ENCODE assay signal across 20 cellular contexts in genomic region chr18:41604964-41605363, GRCh38.
A peak's percentile ranks its signal among the peaks of the same experiment; 100 is the strongest.
DNase-seq lines count a peak whose midpoint lies in the region; ATAC-seq and TF ChIP-seq lines count a peak whose summit lies in the region.
"Had no signal": no experiment of that assay in that cellular context is flagged by ENCODE, and none has a peak within 500 bp of the region (broad histone marks: within the 10 kb centered on the region; RNA-seq: fewer than 3 reads in every experiment).

No MANE protein-coding gene starts in this region.

- H3K9me3 ChIP-seq in SK-N-SH (no peaks in the 10 kb centered on the region), cardiac muscle cell (ENCODE audit: low read depth) (no peaks in the 10 kb centered on the region), left ventricle myocardium inferior (replicated peaks) (no peaks in the 10 kb centered on the region)
- H3K9me3 ChIP-seq: BLaER1 had no signal

- H3K27ac ChIP-seq in SK-N-SH (ENCODE audit: low read depth in 2 of 2, low read length in 1 of 2), result no peak overlapping the region
- H3K27ac ChIP-seq in cardiac muscle cell, result peak overlapping the region; percentile 77
- H3K27ac ChIP-seq in left ventricle myocardium inferior (replicated peaks), result no peak overlapping the region
- H3K27ac ChIP-seq: 22Rv1, BLaER1, C4-2B, GM23248 had no signal

- intact Hi-C loops in left ventricle myocardium inferior (cut with micrococcal nuclease), result no loop called here

- TF ChIP-seq RAD21 in SK-N-SH (IDR thresholded peaks at IDR 0.05; ENCODE audit: low read length), result no peak

- H3K4me1 ChIP-seq in SK-N-SH (ENCODE audit: control insufficient read depth in 1 of 2, insufficient read depth in 2 of 2, low read depth in 1 of 2, low read length in 1 of 2), result no peaks in the 10 kb centered on the region
- H3K4me1 ChIP-seq in cardiac muscle cell (ENCODE audit: low read depth), result peaks cover 12% of the 10 kb centered on the region
- H3K4me1 ChIP-seq in left ventricle myocardium inferior, result no peaks in the 10 kb centered on the region
- H3K4me1 ChIP-seq: BLaER1 had no signal

- H3K9me2 ChIP-seq in SK-N-SH, result no peaks in the 10 kb centered on the region

- no peak overlapping the region for H3K9ac ChIP-seq in SK-N-SH
- H3K9ac ChIP-seq: BLaER1, GM23248 had no signal

- no peaks in the 10 kb centered on the region for H3K79me2 ChIP-seq in SK-N-SH (ENCODE audit: insufficient read depth)

- no peak for ATAC-seq in SK-N-SH treated with all-trans-retinoic acid at 6 μM for 48 hours
- ATAC-seq in GM18868 (IDR thresholded peaks at IDR 0.05; ENCODE audit: unreplicated experiment), result no peak

- no peaks in the 10 kb centered on the region for H3F3A ChIP-seq in SK-N-SH (replicated peaks; ENCODE audit: insufficient read depth)

- WGBS in SK-N-SH (ENCODE audit: low lambda C conversion rate), result 42% methylated on average over 5 of the region's 5 CpGs

- CTCF ChIA-PET in SK-N-SH (lab: Yijun Ruan, JAX), result interaction anchor here (1.4 kb wide), 1 partner anchor 16 kb away, joined by 3 read pairs; no protein-coding TSS in a partner anchor

- TF ChIP-seq CTCF in SK-N-SH (IDR thresholded peaks at IDR 0.05), result no peak
- no peak for TF ChIP-seq CTCF in cardiac muscle cell (IDR thresholded peaks at IDR 0.05; ENCODE audit: low read depth, low read length)
- TF ChIP-seq CTCF in left ventricle myocardium inferior (IDR thresholded peaks at IDR 0.05; ENCODE audit: borderline replicate concordance), result no peak

- no peak overlapping the region for H3K4me2 ChIP-seq in SK-N-SH
- H3K4me2 ChIP-seq: BLaER1 had no signal

- no peaks in the 10 kb centered on the region for H3K36me3 ChIP-seq in SK-N-SH (replicated peaks in 1 of 2; ENCODE audit: control insufficient read depth in 1 of 2, insufficient read depth in 2 of 2, low read length in 1 of 2)
- no peaks in the 10 kb centered on the region for H3K36me3 ChIP-seq in cardiac muscle cell
- H3K36me3 ChIP-seq in left ventricle myocardium inferior, result no peaks in the 10 kb centered on the region
- H3K36me3 ChIP-seq: BLaER1 had no signal

- POLR2A ChIA-PET in SK-N-SH (lab: Yijun Ruan, JAX), result no interaction called here

- no peaks in the 10 kb centered on the region for H3K27me3 ChIP-seq in SK-N-SH (ENCODE audit: insufficient read depth)
- no peaks in the 10 kb centered on the region for H3K27me3 ChIP-seq in cardiac muscle cell
- H3K27me3 ChIP-seq in left ventricle myocardium inferior (ENCODE audit: low read depth), result no peaks in the 10 kb centered on the region
- H3K27me3 ChIP-seq: BLaER1 had no signal

- H2AFZ ChIP-seq in SK-N-SH (ENCODE audit: low read depth), result no peak overlapping the region
- H2AFZ ChIP-seq: GM23248 had no signal

- no peaks in the 10 kb centered on the region for H4K20me1 ChIP-seq in SK-N-SH (ENCODE audit: insufficient read depth)
- H4K20me1 ChIP-seq: BLaER1 had no signal

- DNase-seq in SK-N-SH (no peak), cardiac muscle cell (ENCODE audit: low read depth in 1 of 2, low spot score in 1 of 2) (peak; percentile 40 to 63), left ventricle myocardium inferior (no peak), left kidney (ENCODE audit: low read depth, low spot score) (peak; percentile 6), putamen (ENCODE audit: low spot score) (no peak), NCI-H226 (no peak)
- DNase-seq: CD4-positive, CD25-positive, alpha-beta regulatory T cell; CD8-positive, alpha-beta memory T cell; DMS 273 treated with DMSO at 0.1 percent for 48 hours; DMS79; EL; GF-D8; GM23248; H7; HCEC 1CT had no signal

- TF ChIP-seq EP300 in SK-N-SH (IDR thresholded peaks at IDR 0.05; ENCODE audit: borderline replicate concordance in 1 of 2, low read depth in 1 of 2, low read length in 1 of 2), result no peak

- H3K4me3 ChIP-seq in SK-N-SH (ENCODE audit: low read depth in 2 of 2, low read length in 1 of 2) (no peak overlapping the region), cardiac muscle cell (no peak overlapping the region), left ventricle myocardium inferior (no peak overlapping the region)
- H3K4me3 ChIP-seq: BLaER1, GM23248 had no signal

TF ChIP-seq in SK-N-SH treated with all-trans-retinoic acid at 6 μM for 48 hours, 23 proteins besides CTCF, POLR2A, EP300 and RAD21:
- TF ChIP-seq GLIS3 (CRISPR knock-in tag; IDR thresholded peaks at IDR 0.05) (no peak), BACH2 (CRISPR knock-in tag; IDR thresholded peaks at IDR 0.05; ENCODE audit: borderline replicate concordance) (no peak), TOX (CRISPR knock-in tag; IDR thresholded peaks at IDR 0.05; ENCODE audit: borderline replicate concordance) (no peak), ISL1 (CRISPR knock-in tag; IDR thresholded peaks at IDR 0.05) (peak; percentile 51), SNAI2 (CRISPR knock-in tag; IDR thresholded peaks at IDR 0.05) (no peak; the same call in 1 of the 2 replicates), ESRRG (CRISPR knock-in tag; IDR thresholded peaks at IDR 0.05) (no peak)
- TF ChIP-seq, protein P1, sequence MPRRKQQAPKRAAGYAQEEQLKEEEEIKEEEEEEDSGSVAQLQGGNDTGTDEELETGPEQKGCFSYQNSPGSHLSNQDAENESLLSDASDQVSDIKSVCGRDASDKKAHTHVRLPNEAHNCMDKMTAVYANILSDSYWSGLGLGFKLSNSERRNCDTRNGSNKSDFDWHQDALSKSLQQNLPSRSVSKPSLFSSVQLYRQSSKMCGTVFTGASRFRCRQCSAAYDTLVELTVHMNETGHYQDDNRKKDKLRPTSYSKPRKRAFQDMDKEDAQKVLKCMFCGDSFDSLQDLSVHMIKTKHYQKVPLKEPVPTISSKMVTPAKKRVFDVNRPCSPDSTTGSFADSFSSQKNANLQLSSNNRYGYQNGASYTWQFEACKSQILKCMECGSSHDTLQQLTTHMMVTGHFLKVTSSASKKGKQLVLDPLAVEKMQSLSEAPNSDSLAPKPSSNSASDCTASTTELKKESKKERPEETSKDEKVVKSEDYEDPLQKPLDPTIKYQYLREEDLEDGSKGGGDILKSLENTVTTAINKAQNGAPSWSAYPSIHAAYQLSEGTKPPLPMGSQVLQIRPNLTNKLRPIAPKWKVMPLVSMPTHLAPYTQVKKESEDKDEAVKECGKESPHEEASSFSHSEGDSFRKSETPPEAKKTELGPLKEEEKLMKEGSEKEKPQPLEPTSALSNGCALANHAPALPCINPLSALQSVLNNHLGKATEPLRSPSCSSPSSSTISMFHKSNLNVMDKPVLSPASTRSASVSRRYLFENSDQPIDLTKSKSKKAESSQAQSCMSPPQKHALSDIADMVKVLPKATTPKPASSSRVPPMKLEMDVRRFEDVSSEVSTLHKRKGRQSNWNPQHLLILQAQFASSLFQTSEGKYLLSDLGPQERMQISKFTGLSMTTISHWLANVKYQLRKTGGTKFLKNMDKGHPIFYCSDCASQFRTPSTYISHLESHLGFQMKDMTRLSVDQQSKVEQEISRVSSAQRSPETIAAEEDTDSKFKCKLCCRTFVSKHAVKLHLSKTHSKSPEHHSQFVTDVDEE (CRISPR knock-in tag; IDR thresholded peaks at IDR 0.05), result no peak

TF ChIP-seq in SK-N-SH, 30 proteins besides CTCF, POLR2A, EP300 and RAD21:
- TF ChIP-seq GATA2 (CRISPR knock-in tag; IDR thresholded peaks at IDR 0.05) (no peak), REST (IDR thresholded peaks at IDR 0.05; ENCODE audit: low read depth, low read length) (no peak), TAF1 (IDR thresholded peaks at IDR 0.05; ENCODE audit: borderline replicate concordance, low read depth, low read length) (no peak), POLR2AphosphoS5 (IDR thresholded peaks at IDR 0.05; ENCODE audit: low read depth, low read length) (no peak)

Comparison
In these comparisons a context has a peak if more than half of its experiments do, and no peak if none do; other contexts are left out.
1. DNase-seq: peak in cardiac muscle cell (2 of 2) and left kidney (single experiment); none in SK-N-SH (single experiment), left ventricle myocardium inferior (single experiment), putamen (single experiment) and NCI-H226 (single experiment).